ENCODE assay signal across 19 cellular contexts in the genomic region with DNA sequence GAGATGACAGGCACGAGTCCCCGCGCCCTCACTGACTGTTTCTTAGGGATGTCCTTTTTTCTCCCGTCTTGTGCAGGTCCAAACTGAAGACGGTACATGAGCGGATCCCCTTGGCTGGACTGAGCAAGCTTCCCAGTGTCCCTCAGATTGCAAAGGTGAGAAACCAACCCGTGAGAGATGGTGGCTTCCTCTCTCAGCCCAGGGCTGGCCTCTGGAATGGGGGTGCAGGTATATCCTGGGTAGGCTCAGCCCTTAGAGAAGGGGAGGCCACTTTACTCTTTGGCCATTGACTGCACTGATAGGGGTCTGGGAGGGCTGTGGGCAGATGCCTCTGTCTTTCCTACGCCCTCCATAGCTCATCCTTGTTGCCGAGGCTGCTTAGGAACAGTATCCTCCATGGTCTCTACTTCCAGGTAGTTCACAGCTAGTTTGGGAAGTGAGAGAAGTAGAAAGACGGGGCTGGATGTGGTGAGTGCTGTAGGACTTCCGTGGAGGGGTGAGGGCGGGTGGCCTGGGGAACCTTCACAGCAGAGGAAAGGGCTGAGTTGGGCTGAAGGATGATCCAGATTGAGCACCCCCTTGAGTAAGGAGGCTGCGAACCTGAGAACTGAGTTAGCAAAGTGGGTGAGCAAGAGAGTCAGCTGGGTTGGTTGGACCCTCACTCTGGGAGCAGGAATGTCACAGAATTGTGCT.
DNase-seq lines count a peak whose midpoint lies in the region; ATAC-seq and TF ChIP-seq lines count a peak whose summit lies in the region.
"Had no signal": no experiment of that assay in that cellular context is flagged by ENCODE, and none has a peak within 500 bp of the region (broad histone marks: within the 10 kb centered on the region; RNA-seq: fewer than 3 reads in every experiment).

No MANE protein-coding gene starts in this region.

- peak; percentile 22 for DNase-seq in H9
- no peak for DNase-seq in WTC11 (ENCODE audit: low spot score)
- DNase-seq in mesenteric fat pad (ENCODE audit: low spot score): peak; percentile 60
- no peak for DNase-seq in stimulated activated effector memory CD8-positive, alpha-beta T cell treated with anti-CD3 and anti-CD28 coated beads, Interleukin-12 subunit alpha, Interleukin-12 subunit beta, amount 100 ng/mL, for 72 hours (ENCODE audit: low spot score in 2 of 2)
- no peak for DNase-seq in SK-N-SH
- no peak for DNase-seq in MV-4-11 (lab: John Stamatoyannopoulos, UW)
- no peak for DNase-seq in SJCRH30
- DNase-seq: CD8-positive, alpha-beta memory T cell; DMS53; EL; NCI-H1105 treated with DMSO at 0.1 percent for 48 hours; NCI-H1694; NCI-H2227 treated with DMSO at 0.1 percent for 48 hours; NCI-H510A treated with DMSO at 0.1 percent for 48 hours; NCI-H774; RPMI8226 had no signal

- H3K18ac ChIP-seq in H9 (ENCODE audit: insufficient read length, low read depth, low read length): no peak overlapping the region

- no peak overlapping the region for H2BK15ac ChIP-seq in H9 (ENCODE audit: low read depth, low read length)

- no peak overlapping the region for H2BK5ac ChIP-seq in H9 (ENCODE audit: insufficient read length, low read length)

- no peak overlapping the region for H2BK120ac ChIP-seq in H9 (ENCODE audit: low read depth, low read length, poor library complexity, severe bottlenecking)

- H3K9me2 ChIP-seq in SK-N-SH: no peaks in the 10 kb centered on the region

- H3K9me3 Mint-ChIP-seq in H9 (no peaks in the 10 kb centered on the region), WTC11 (no peaks in the 10 kb centered on the region)
- H3K9me3 Mint-ChIP-seq in stimulated activated effector memory CD8-positive, alpha-beta T cell treated with anti-CD3 and anti-CD28 coated beads, Interleukin-12 subunit alpha, Interleukin-12 subunit beta, amount 100 ng/mL, for 72 hours: no peaks in the 10 kb centered on the region
- H3K9me3 Mint-ChIP-seq: CD8-positive, alpha-beta memory T cell had no signal

- H3K27me3 Mint-ChIP-seq in H9 (ENCODE audit: low read depth) (no peaks in the 10 kb centered on the region), WTC11 (ENCODE audit: low read depth) (no peaks in the 10 kb centered on the region)
- H3K27me3 Mint-ChIP-seq: CD8-positive, alpha-beta memory T cell had no signal

- H3K4me2 ChIP-seq in H9 (ENCODE audit: insufficient read depth, insufficient read length, low read length) (no peak overlapping the region), SK-N-SH (no peak overlapping the region)
- H3K4me2 ChIP-seq: BLaER1 treated with 17β-estradiol and CSF1 and Interleukin-3, amounts not matched to agents 10 nM and 100 nM had no signal

- no peak overlapping the region for H3T11ph ChIP-seq in H9 (ENCODE audit: low read length)

- H4K91ac ChIP-seq in H9 (ENCODE audit: insufficient read length, low read depth, low read length): no peak overlapping the region

- H2AFZ ChIP-seq in H9 (ENCODE audit: low read length) (no peak overlapping the region), SK-N-SH (ENCODE audit: low read depth) (no peak overlapping the region)

- peaks cover 6 to 26% of the 10 kb centered on the region in 2 experiments for H3K36me3 ChIP-seq in SK-N-SH (replicated peaks in 1 of 2; ENCODE audit: control insufficient read depth in 1 of 2, insufficient read depth in 2 of 2, low read length in 1 of 2)
- H3K36me3 ChIP-seq in SJCRH30: no peaks in the 10 kb centered on the region
- H3K36me3 ChIP-seq: HAP-1 had no signal

- no peaks in the 10 kb centered on the region for H4K20me1 ChIP-seq in H9 (ENCODE audit: control insufficient read depth, insufficient read depth, insufficient read length)
- no peaks in the 10 kb centered on the region for H4K20me1 ChIP-seq in SK-N-SH (ENCODE audit: insufficient read depth)

- H3K23ac ChIP-seq in H9 (ENCODE audit: insufficient read length, low read depth, low read length): no peak overlapping the region

- H3K27ac ChIP-seq in H9 (ENCODE audit: insufficient read length, low read depth, low read length): no peak overlapping the region
- H3K27ac ChIP-seq in SK-N-SH (ENCODE audit: low read depth in 2 of 2, low read length in 1 of 2): peak overlapping the region in 1 of 2 experiments; percentile 19; a peak in 1 of 4 replicates
- no peak overlapping the region for H3K27ac ChIP-seq in SJCRH30
- H3K27ac ChIP-seq: BLaER1 treated with 17β-estradiol and CSF1 and Interleukin-3, amounts not matched to agents 10 nM and 100 nM had no signal

- no peak overlapping the region for H3K9ac ChIP-seq in H9 (ENCODE audit: extremely low read depth, insufficient read length, low read length)
- no peak overlapping the region for H3K9ac ChIP-seq in SK-N-SH
- H3K9ac ChIP-seq: BLaER1 treated with 17β-estradiol and CSF1 and Interleukin-3, amounts not matched to agents 10 nM and 100 nM had no signal

- no peak overlapping the region for H2BK12ac ChIP-seq in H9 (ENCODE audit: insufficient read length, low read depth, low read length)

- POLR2A ChIA-PET in WTC11 (lab: Charles Lee): no interaction called here
- POLR2A ChIA-PET in SK-N-SH (lab: Yijun Ruan, JAX): no interaction called here

- H3K36me3 Mint-ChIP-seq in H9 (ENCODE audit: insufficient read depth in 1 of 3, low read depth in 3 of 3) (peaks cover 8 to 46% (median 33%) of the 10 kb centered on the region in 3 experiments; a peak in 6 of 7 replicates), WTC11 (peaks cover 49% of the 10 kb centered on the region)
- H3K36me3 Mint-ChIP-seq in stimulated activated effector memory CD8-positive, alpha-beta T cell treated with anti-CD3 and anti-CD28 coated beads, Interleukin-12 subunit alpha, Interleukin-12 subunit beta, amount 100 ng/mL, for 72 hours: peaks cover 44% of the 10 kb centered on the region

- no peak overlapping the region for H3K4ac ChIP-seq in H9 (ENCODE audit: low read depth, low read length)

- no peak overlapping the region for H3K56ac ChIP-seq in H9 (ENCODE audit: insufficient read length, low read depth, low read length)

- H4K8ac ChIP-seq in H9 (replicated peaks; ENCODE audit: insufficient read length, low read depth, low read length): no peak overlapping the region

- CTCF ChIA-PET in WTC11 (lab: Charles Lee) (interaction anchor here (1.4 to 1.8 kb wide), 2 partner anchors 32 to 50 kb away, joined by 3 to 5 read pairs; no protein-coding TSS in a partner anchor), SK-N-SH (lab: Yijun Ruan, JAX) (interaction anchor here (1.0 kb wide), 1 partner anchor 33 kb away, joined by 3 read pairs; no protein-coding TSS in a partner anchor)

- H3K23me2 ChIP-seq in H9 (ENCODE audit: insufficient read length, low read depth, low read length, poor library complexity, severe bottlenecking): no peaks in the 10 kb centered on the region

- H3K4me3 Mint-ChIP-seq in H9 (no peak overlapping the region), WTC11 (no peak overlapping the region)
- H3K4me3 Mint-ChIP-seq in stimulated activated effector memory CD8-positive, alpha-beta T cell treated with anti-CD3 and anti-CD28 coated beads, Interleukin-12 subunit alpha, Interleukin-12 subunit beta, amount 100 ng/mL, for 72 hours: no peak overlapping the region
- H3K4me3 Mint-ChIP-seq: CD8-positive, alpha-beta memory T cell had no signal

- TF ChIP-seq CTCF in H9 (conservative IDR thresholded peaks at IDR 0.05) (no peak), WTC11 (IDR thresholded peaks at IDR 0.05) (no peak), SK-N-SH (IDR thresholded peaks at IDR 0.05) (no peak)

- peaks cover 8% of the 10 kb centered on the region for H3F3A ChIP-seq in SK-N-SH (replicated peaks; ENCODE audit: insufficient read depth)

- H3K4me3 ChIP-seq in SK-N-SH (ENCODE audit: low read depth in 2 of 2, low read length in 1 of 2) (no peak overlapping the region), SJCRH30 (no peak overlapping the region)
- H3K4me3 ChIP-seq: BLaER1 treated with 17β-estradiol and CSF1 and Interleukin-3, amounts not matched to agents 10 nM and 100 nM; GM12878; HAP-1 had no signal

- H3K79me2 ChIP-seq in H9 (ENCODE audit: insufficient read depth, low read length) (no peaks in the 10 kb centered on the region), SK-N-SH (ENCODE audit: insufficient read depth) (no peaks in the 10 kb centered on the region)

- H3K27ac Mint-ChIP-seq in H9: peak overlapping the region; percentile 33 to 80 (median 55); a peak in 6 of 7 replicates
- peak overlapping the region; percentile 56 for H3K27ac Mint-ChIP-seq in WTC11
- peak overlapping the region; percentile 77 for H3K27ac Mint-ChIP-seq in stimulated activated effector memory CD8-positive, alpha-beta T cell treated with anti-CD3 and anti-CD28 coated beads, Interleukin-12 subunit alpha, Interleukin-12 subunit beta, amount 100 ng/mL, for 72 hours

- H3K4me1 Mint-ChIP-seq in H9 (no peaks in the 10 kb centered on the region), WTC11 (no peaks in the 10 kb centered on the region)
- H3K4me1 Mint-ChIP-seq in stimulated activated effector memory CD8-positive, alpha-beta T cell treated with anti-CD3 and anti-CD28 coated beads, Interleukin-12 subunit alpha, Interleukin-12 subunit beta, amount 100 ng/mL, for 72 hours: no peaks in the 10 kb centered on the region
- H3K4me1 Mint-ChIP-seq: CD8-positive, alpha-beta memory T cell had no signal

- H3K14ac ChIP-seq in H9 (ENCODE audit: insufficient read depth, low read length): no peak overlapping the region

- H3K79me1 ChIP-seq in H9 (ENCODE audit: insufficient read depth, low read depth, low read length, poor library complexity, severe bottlenecking): no peaks in the 10 kb centered on the region

- H3K4me1 ChIP-seq in H9 (ENCODE audit: insufficient read depth, low read length) (no peaks in the 10 kb centered on the region), SK-N-SH (ENCODE audit: control insufficient read depth in 1 of 2, insufficient read depth in 2 of 2, low read depth in 1 of 2, low read length in 1 of 2) (peaks cover 4 to 14% of the 10 kb centered on the region in 2 experiments; a peak in 1 of 4 replicates), SJCRH30 (peaks cover 15% of the 10 kb centered on the region)
- H3K4me1 ChIP-seq: HAP-1 had no signal

- no peak overlapping the region for H2BK20ac ChIP-seq in H9 (ENCODE audit: low read depth, low read length, poor library complexity, severe bottlenecking)

- no peaks in the 10 kb centered on the region for H3K27me3 ChIP-seq in H9 (ENCODE audit: insufficient read depth, low read length)
- H3K27me3 ChIP-seq in SK-N-SH (ENCODE audit: insufficient read depth): no peaks in the 10 kb centered on the region
- H3K27me3 ChIP-seq in SJCRH30: no peaks in the 10 kb centered on the region
- H3K27me3 ChIP-seq: BLaER1 treated with 17β-estradiol and CSF1 and Interleukin-3, amounts not matched to agents 10 nM and 100 nM had no signal

- H2AK5ac ChIP-seq in H9 (ENCODE audit: insufficient read length, low read length): no peak overlapping the region

- H3K9me3 ChIP-seq in H9 (ENCODE audit: control insufficient read depth, low read depth, low read length): no peaks in the 10 kb centered on the region
- no peaks in the 10 kb centered on the region for H3K9me3 ChIP-seq in SK-N-SH
- no peaks in the 10 kb centered on the region for H3K9me3 ChIP-seq in SJCRH30 (replicated peaks)
- H3K9me3 ChIP-seq: BLaER1 treated with 17β-estradiol and CSF1 and Interleukin-3, amounts not matched to agents 10 nM and 100 nM; HAP-1 had no signal

- WGBS in H9 (ENCODE audit: extremely low coverage, insufficient read length, low lambda C conversion rate): no CpG with 5 or more reads among the region's 13 CpGs
- WGBS in SK-N-SH (ENCODE audit: low lambda C conversion rate): 95% methylated on average over 13 of the region's 13 CpGs

- TF ChIP-seq EP300 in SK-N-SH (IDR thresholded peaks at IDR 0.05; ENCODE audit: borderline replicate concordance in 1 of 2, low read depth in 1 of 2, low read length in 1 of 2): no peak

- no peak for TF ChIP-seq RAD21 in SK-N-SH (IDR thresholded peaks at IDR 0.05; ENCODE audit: low read length)

- H4K5ac ChIP-seq in H9 (ENCODE audit: insufficient read length, low read depth, low read length): no peak overlapping the region

- ATAC-seq in WTC11: no peak
- ATAC-seq in stimulated activated effector memory CD8-positive, alpha-beta T cell treated with anti-CD3 and anti-CD28 coated beads, Interleukin-12 subunit alpha, Interleukin-12 subunit beta, amount 100 ng/mL, for 72 hours: no peak
- ATAC-seq: GM12878 had no signal

Comparison
In these comparisons a context has a peak if more than half of its experiments do, and no peak if none do; other contexts are left out.
1. DNase-seq: peak in H9 (single experiment) and mesenteric fat pad (single experiment); none in WTC11 (single experiment), stimulated activated effector memory CD8-positive, alpha-beta T cell treated with anti-CD3 and anti-CD28 coated beads, Interleukin-12 subunit alpha, Interleukin-12 subunit beta, amount 100 ng/mL, for 72 hours (0 of 2), SK-N-SH (single experiment), MV-4-11 (single experiment) and SJCRH30 (0 of 2).
2. Peak in every context shown above with its lines, with median percentiles within 50 percentile points of each other: H3K27ac Mint-ChIP-seq.